Comparison of ENCODE assay signal across 1 cellular context in genomic region chr12:49567611-49568441, GRCh38.
TF ChIP-seq lines count a peak whose summit lies in the region.

A gene with protein sequence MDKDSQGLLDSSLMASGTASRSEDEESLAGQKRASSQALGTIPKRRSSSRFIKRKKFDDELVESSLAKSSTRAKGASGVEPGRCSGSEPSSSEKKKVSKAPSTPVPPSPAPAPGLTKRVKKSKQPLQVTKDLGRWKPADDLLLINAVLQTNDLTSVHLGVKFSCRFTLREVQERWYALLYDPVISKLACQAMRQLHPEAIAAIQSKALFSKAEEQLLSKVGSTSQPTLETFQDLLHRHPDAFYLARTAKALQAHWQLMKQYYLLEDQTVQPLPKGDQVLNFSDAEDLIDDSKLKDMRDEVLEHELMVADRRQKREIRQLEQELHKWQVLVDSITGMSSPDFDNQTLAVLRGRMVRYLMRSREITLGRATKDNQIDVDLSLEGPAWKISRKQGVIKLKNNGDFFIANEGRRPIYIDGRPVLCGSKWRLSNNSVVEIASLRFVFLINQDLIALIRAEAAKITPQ (minus strand): TSS chr12:49568142. CDS start chr12:49566731, 1,411 bp downstream.

TF ChIP-seq in H1, 55 proteins besides CTCF, POLR2A, EP300 and RAD21:
- TF ChIP-seq KDM5A (IDR thresholded peaks at IDR 0.05; ENCODE audit: low read length) (peak; percentile 30; the same call in 1 of the 2 replicates), SP4 (IDR thresholded peaks at IDR 0.05; ENCODE audit: low read length) (peak; percentile 95; the same call in 1 of the 2 replicates), JUND (IDR thresholded peaks at IDR 0.05; ENCODE audit: low read length) (no peak; the same call in 1 of the 2 replicates), HDAC2 (IDR thresholded peaks at IDR 0.05; ENCODE audit: borderline replicate concordance in 1 of 2, low read depth in 2 of 2, low read length in 2 of 2) (peak in 1 of 2 experiments; percentile 86; a peak in 1 of 4 replicates), TCF12 (IDR thresholded peaks at IDR 0.05; ENCODE audit: low read depth, low read length) (no peak), PHF8 (conservative IDR thresholded peaks at IDR 0.05; ENCODE audit: low read depth, low read length) (peak; percentile 100), CHD2 (IDR thresholded peaks at IDR 0.05; ENCODE audit: low read length) (peak; percentile 84), TAF7 (optimal IDR thresholded peaks at IDR 0.05; ENCODE audit: borderline replicate concordance, low read depth, low read length) (peak; percentile 59), TAF1 (IDR thresholded peaks at IDR 0.05; ENCODE audit: low read depth, low read length) (peak; percentile 91), SIN3A (conservative IDR thresholded peaks at IDR 0.05 in 1 of 2, IDR thresholded peaks at IDR 0.05 in 1 of 2; ENCODE audit: low read depth in 1 of 2, low read length in 2 of 2) (peak in 1 of 2 experiments; percentile 97; a peak in 3 of 4 replicates), ASH2L (IDR thresholded peaks at IDR 0.05; ENCODE audit: low read length) (peak; percentile 100), KDM4A (IDR thresholded peaks at IDR 0.05; ENCODE audit: low read depth, low read length, severe bottlenecking) (peak; percentile 56), TBP (IDR thresholded peaks at IDR 0.05; ENCODE audit: low read depth, low read length) (peak; percentile 64; the same call in 1 of the 2 replicates), RXRA (IDR thresholded peaks at IDR 0.05; ENCODE audit: insufficient read depth, low read depth, low read length) (no peak), RBBP5 (IDR thresholded peaks at IDR 0.05; ENCODE audit: borderline replicate concordance, low read depth, low read length) (peak; percentile 99), SUZ12 (IDR thresholded peaks at IDR 0.05; ENCODE audit: low read length) (no peak), GTF2F1 (IDR thresholded peaks at IDR 0.05; ENCODE audit: borderline replicate concordance, low read depth, low read length) (peak; percentile 48; the same call in 1 of the 2 replicates), CREB1 (IDR thresholded peaks at IDR 0.05) (peak; percentile 70), CBX8 (IDR thresholded peaks at IDR 0.05; ENCODE audit: borderline replicate concordance, low read depth, low read length) (no peak), JUN (IDR thresholded peaks at IDR 0.05; ENCODE audit: low read depth, low read length) (0 out of 2 replicates have a peak, but pooled peaks have one; percentile 1), ZNF274 (IDR thresholded peaks at IDR 0.05; ENCODE audit: borderline replicate concordance, extremely low read depth, low read length) (no peak), GABPA (IDR thresholded peaks at IDR 0.05; ENCODE audit: borderline replicate concordance, insufficient read depth, low read length) (peak; percentile 99), POLR2AphosphoS5 (IDR thresholded peaks at IDR 0.05; ENCODE audit: low read depth, low read length) (peak; percentile 98), NRF1 (IDR thresholded peaks at IDR 0.05; ENCODE audit: low read depth, low read length) (peak; percentile 99)
- TF ChIP-seq, protein P1, sequence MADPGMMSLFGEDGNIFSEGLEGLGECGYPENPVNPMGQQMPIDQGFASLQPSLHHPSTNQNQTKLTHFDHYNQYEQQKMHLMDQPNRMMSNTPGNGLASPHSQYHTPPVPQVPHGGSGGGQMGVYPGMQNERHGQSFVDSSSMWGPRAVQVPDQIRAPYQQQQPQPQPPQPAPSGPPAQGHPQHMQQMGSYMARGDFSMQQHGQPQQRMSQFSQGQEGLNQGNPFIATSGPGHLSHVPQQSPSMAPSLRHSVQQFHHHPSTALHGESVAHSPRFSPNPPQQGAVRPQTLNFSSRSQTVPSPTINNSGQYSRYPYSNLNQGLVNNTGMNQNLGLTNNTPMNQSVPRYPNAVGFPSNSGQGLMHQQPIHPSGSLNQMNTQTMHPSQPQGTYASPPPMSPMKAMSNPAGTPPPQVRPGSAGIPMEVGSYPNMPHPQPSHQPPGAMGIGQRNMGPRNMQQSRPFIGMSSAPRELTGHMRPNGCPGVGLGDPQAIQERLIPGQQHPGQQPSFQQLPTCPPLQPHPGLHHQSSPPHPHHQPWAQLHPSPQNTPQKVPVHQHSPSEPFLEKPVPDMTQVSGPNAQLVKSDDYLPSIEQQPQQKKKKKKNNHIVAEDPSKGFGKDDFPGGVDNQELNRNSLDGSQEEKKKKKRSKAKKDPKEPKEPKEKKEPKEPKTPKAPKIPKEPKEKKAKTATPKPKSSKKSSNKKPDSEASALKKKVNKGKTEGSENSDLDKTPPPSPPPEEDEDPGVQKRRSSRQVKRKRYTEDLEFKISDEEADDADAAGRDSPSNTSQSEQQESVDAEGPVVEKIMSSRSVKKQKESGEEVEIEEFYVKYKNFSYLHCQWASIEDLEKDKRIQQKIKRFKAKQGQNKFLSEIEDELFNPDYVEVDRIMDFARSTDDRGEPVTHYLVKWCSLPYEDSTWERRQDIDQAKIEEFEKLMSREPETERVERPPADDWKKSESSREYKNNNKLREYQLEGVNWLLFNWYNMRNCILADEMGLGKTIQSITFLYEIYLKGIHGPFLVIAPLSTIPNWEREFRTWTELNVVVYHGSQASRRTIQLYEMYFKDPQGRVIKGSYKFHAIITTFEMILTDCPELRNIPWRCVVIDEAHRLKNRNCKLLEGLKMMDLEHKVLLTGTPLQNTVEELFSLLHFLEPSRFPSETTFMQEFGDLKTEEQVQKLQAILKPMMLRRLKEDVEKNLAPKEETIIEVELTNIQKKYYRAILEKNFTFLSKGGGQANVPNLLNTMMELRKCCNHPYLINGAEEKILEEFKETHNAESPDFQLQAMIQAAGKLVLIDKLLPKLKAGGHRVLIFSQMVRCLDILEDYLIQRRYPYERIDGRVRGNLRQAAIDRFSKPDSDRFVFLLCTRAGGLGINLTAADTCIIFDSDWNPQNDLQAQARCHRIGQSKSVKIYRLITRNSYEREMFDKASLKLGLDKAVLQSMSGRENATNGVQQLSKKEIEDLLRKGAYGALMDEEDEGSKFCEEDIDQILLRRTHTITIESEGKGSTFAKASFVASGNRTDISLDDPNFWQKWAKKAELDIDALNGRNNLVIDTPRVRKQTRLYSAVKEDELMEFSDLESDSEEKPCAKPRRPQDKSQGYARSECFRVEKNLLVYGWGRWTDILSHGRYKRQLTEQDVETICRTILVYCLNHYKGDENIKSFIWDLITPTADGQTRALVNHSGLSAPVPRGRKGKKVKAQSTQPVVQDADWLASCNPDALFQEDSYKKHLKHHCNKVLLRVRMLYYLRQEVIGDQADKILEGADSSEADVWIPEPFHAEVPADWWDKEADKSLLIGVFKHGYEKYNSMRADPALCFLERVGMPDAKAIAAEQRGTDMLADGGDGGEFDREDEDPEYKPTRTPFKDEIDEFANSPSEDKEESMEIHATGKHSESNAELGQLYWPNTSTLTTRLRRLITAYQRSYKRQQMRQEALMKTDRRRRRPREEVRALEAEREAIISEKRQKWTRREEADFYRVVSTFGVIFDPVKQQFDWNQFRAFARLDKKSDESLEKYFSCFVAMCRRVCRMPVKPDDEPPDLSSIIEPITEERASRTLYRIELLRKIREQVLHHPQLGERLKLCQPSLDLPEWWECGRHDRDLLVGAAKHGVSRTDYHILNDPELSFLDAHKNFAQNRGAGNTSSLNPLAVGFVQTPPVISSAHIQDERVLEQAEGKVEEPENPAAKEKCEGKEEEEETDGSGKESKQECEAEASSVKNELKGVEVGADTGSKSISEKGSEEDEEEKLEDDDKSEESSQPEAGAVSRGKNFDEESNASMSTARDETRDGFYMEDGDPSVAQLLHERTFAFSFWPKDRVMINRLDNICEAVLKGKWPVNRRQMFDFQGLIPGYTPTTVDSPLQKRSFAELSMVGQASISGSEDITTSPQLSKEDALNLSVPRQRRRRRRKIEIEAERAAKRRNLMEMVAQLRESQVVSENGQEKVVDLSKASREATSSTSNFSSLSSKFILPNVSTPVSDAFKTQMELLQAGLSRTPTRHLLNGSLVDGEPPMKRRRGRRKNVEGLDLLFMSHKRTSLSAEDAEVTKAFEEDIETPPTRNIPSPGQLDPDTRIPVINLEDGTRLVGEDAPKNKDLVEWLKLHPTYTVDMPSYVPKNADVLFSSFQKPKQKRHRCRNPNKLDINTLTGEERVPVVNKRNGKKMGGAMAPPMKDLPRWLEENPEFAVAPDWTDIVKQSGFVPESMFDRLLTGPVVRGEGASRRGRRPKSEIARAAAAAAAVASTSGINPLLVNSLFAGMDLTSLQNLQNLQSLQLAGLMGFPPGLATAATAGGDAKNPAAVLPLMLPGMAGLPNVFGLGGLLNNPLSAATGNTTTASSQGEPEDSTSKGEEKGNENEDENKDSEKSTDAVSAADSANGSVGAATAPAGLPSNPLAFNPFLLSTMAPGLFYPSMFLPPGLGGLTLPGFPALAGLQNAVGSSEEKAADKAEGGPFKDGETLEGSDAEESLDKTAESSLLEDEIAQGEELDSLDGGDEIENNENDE (IDR thresholded peaks at IDR 0.05; ENCODE audit: insufficient replicate concordance, low read length), result peak; percentile 93
- TF ChIP-seq, protein P2, sequence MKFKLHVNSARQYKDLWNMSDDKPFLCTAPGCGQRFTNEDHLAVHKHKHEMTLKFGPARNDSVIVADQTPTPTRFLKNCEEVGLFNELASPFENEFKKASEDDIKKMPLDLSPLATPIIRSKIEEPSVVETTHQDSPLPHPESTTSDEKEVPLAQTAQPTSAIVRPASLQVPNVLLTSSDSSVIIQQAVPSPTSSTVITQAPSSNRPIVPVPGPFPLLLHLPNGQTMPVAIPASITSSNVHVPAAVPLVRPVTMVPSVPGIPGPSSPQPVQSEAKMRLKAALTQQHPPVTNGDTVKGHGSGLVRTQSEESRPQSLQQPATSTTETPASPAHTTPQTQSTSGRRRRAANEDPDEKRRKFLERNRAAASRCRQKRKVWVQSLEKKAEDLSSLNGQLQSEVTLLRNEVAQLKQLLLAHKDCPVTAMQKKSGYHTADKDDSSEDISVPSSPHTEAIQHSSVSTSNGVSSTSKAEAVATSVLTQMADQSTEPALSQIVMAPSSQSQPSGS (IDR thresholded peaks at IDR 0.05; ENCODE audit: low read length), result no peak
- TF ChIP-seq, protein P3, sequence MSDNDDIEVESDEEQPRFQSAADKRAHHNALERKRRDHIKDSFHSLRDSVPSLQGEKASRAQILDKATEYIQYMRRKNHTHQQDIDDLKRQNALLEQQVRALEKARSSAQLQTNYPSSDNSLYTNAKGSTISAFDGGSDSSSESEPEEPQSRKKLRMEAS (IDR thresholded peaks at IDR 0.05), result peak; percentile 78
- TF ChIP-seq, protein P4, sequence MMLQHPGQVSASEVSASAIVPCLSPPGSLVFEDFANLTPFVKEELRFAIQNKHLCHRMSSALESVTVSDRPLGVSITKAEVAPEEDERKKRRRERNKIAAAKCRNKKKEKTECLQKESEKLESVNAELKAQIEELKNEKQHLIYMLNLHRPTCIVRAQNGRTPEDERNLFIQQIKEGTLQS (IDR thresholded peaks at IDR 0.05; ENCODE audit: insufficient read depth, low read depth, low read length), result peak; percentile 45; the same call in 1 of the 2 replicates
